ENCODE assay signal across 8 cellular contexts in genomic region chr17:82022981-82023446, GRCh38. TPM values are rescaled to one million over a fixed set of nuclear protein-coding genes. Genes with fewer than 3 reads are reported as not detected.
DNase-seq lines count a peak whose midpoint lies in the region; ATAC-seq and TF ChIP-seq lines count a peak whose summit lies in the region.

Gene LRRC45, plus strand, starts transcription at chr17:82023305. Its CDS starts 339 bp downstream, at chr17:82023644.

- peak within 1 kb of the TSS; percentile 95 for H3K4me2 ChIP-seq in GM23338

- H3K36me3 ChIP-seq in GM23338 (ENCODE audit: insufficient read depth) (no peaks in the 10 kb centered on the region), esophagus (ENCODE audit: control insufficient read depth in 2 of 2, insufficient read depth in 2 of 2, low read length in 1 of 2) (peaks cover 0 to 8% of the 10 kb centered on the region in 2 donors), mucosa of rectum (ENCODE audit: control insufficient read depth in 2 of 2, insufficient read depth in 2 of 2, low read length in 2 of 2) (peaks cover 0 to 3% of the 10 kb centered on the region in 2 donors)

- peak within 1 kb of the TSS; percentile 86 for H2AFZ ChIP-seq in GM23338

- no peaks in the 10 kb centered on the region; the same call in 2 of the 3 replicates for H3K9me3 Mint-ChIP-seq in GM23338

- peak within 1 kb of the TSS; percentile 85 for H3K4me3 Mint-ChIP-seq in GM23338

- no peaks in the 10 kb centered on the region for H3K27me3 ChIP-seq in GM23338 (ENCODE audit: insufficient read depth)
- H3K27me3 ChIP-seq in esophagus (ENCODE audit: control insufficient read depth in 1 of 2, insufficient read depth in 2 of 2, low read length in 2 of 2) = no peaks in the 10 kb centered on the region
- H3K27me3 ChIP-seq in mucosa of rectum (ENCODE audit: control insufficient read depth in 2 of 2, insufficient read depth in 2 of 2, low read length in 2 of 2) = no peaks in the 10 kb centered on the region

- peaks cover 5% of the 10 kb centered on the region; the same call in 1 of the 2 replicates for H3K4me1 ChIP-seq in GM23338 (ENCODE audit: insufficient read depth)
- peaks cover 2 to 23% of the 10 kb centered on the region in 2 donors for H3K4me1 ChIP-seq in esophagus (ENCODE audit: control insufficient read depth in 2 of 2, insufficient read depth in 2 of 2, low read length in 1 of 2)
- peaks cover 23% of the 10 kb centered on the region in 2 donors for H3K4me1 ChIP-seq in mucosa of rectum (ENCODE audit: control insufficient read depth in 2 of 2, insufficient read depth in 2 of 2, low read length in 2 of 2)

- 0 to 1% methylated on average over 35 to 42 of the region's 42 CpGs for WGBS in esophagus, 2 donors

- peaks cover 3% of the 10 kb centered on the region for H4K20me1 ChIP-seq in GM23338 (replicated peaks; ENCODE audit: insufficient read depth)

- ATAC-seq in GM23338 = peak; percentile 82

- peaks cover 13% of the 10 kb centered on the region; the same call in 1 of the 2 replicates for H3F3A ChIP-seq in GM23338 (replicated peaks; ENCODE audit: low read depth)

- H3K36me3 Mint-ChIP-seq in GM23338 (ENCODE audit: low read depth) = peaks cover 6% of the 10 kb centered on the region

- peak within 1 kb of the TSS; percentile 84 to 92 for H3K9ac ChIP-seq in mucosa of rectum (ENCODE audit: low read depth in 1 of 2, low read length in 2 of 2)

- H3K9me3 ChIP-seq in esophagus (ENCODE audit: control insufficient read depth in 2 of 2, insufficient read depth in 1 of 2, low read depth in 1 of 2, low read length in 1 of 2) = no peaks in the 10 kb centered on the region
- no peaks in the 10 kb centered on the region for H3K9me3 ChIP-seq in mucosa of rectum (ENCODE audit: control insufficient read depth in 2 of 2, low read length in 2 of 2)

- H3K27ac ChIP-seq in GM23338 (ENCODE audit: low read depth) (no peak within 1 kb of the TSS), esophagus (ENCODE audit: low read depth in 2 of 2, low read length in 1 of 2) (peak within 1 kb of the TSS; percentile 68 to 78), mucosa of rectum (ENCODE audit: low read depth in 2 of 2, low read length in 2 of 2) (peak within 1 kb of the TSS; percentile 76 to 81)

- peaks cover 11% of the 10 kb centered on the region for H3K4me1 Mint-ChIP-seq in GM23338

- DNase-seq in DMS53 (lab: John Stamatoyannopoulos, UW) = peak; percentile 100
- DNase-seq in GM23338 (ENCODE audit: low spot score) = peak; percentile 100
- peak; percentile 100 for DNase-seq in Kasumi-1 (lab: John Stamatoyannopoulos, UW)
- peak; percentile 99 for DNase-seq in RKO (ENCODE audit: low spot score)
- peak; percentile 99 to 100 for DNase-seq in activated T-cell treated with anti-CD3 and anti-CD28 coated beads, Interleukin-2, amount 50 U/mL, for 48 hours
- DNase-seq in stimulated activated CD8-positive, alpha-beta memory T cell treated with anti-CD3 and anti-CD28 coated beads, Interleukin-4, amount 100 ng/mL, for 24 hours (ENCODE audit: low read depth) = peak; percentile 100

- H3K27me3 Mint-ChIP-seq in GM23338 (ENCODE audit: insufficient read depth, low read depth, poor library complexity) = peaks cover 27% of the 10 kb centered on the region

- H3K9me2 ChIP-seq in GM23338 (ENCODE audit: insufficient read depth) = no peaks in the 10 kb centered on the region

- H3K4me3 ChIP-seq in GM23338 (peak within 1 kb of the TSS; percentile 98), esophagus (ENCODE audit: low read depth in 1 of 2, low read length in 2 of 2) (peak within 1 kb of the TSS; percentile 82 to 93), mucosa of rectum (ENCODE audit: low read length in 2 of 2) (peak within 1 kb of the TSS; percentile 85 to 90)

- H3K27ac Mint-ChIP-seq in GM23338 = peak within 1 kb of the TSS; percentile 84

- no peak for TF ChIP-seq CTCF in GM23338 (conservative IDR thresholded peaks at IDR 0.05; ENCODE audit: low read depth in 2 of 2)

- H3K79me2 ChIP-seq in GM23338 (replicated peaks; ENCODE audit: insufficient read depth) = peaks cover 15% of the 10 kb centered on the region

TF ChIP-seq in GM23338, 12 proteins besides CTCF, POLR2A, EP300 and RAD21:
- TF ChIP-seq ETS1 (IDR thresholded peaks at IDR 0.05) (peak; percentile 80), JUNB (IDR thresholded peaks at IDR 0.05; ENCODE audit: unreplicated experiment) (no peak)

RNA-seq across cellular contexts. Expression of gene LRRC45, which starts in this region (rescaled TPM):
- 40.7 and 41.6 TPM in 2 replicates for total RNA-seq in GM23338 (2014; rRNA removed; shearing (Covaris generic))
- 16.1 and 17.6 TPM in 2 replicates for polyA plus RNA-seq in GM23338 (2016; fragmentation: Nextera tagmentation; extraction: Ambion mirVana)
- polyA plus RNA-seq in esophagus = 10 to 100 TPM; 10.6 to 17.2 TPM
